26 cellular contexts compared by ENCODE assay signal in genomic region chr1:973459-974292, GRCh38. TPM values are rescaled to one million over a fixed set of nuclear protein-coding genes. Genes with fewer than 3 reads are reported as not detected.
"Had no signal": no experiment of that assay in that cellular context is flagged by ENCODE, and none has a peak within 500 bp of the region (broad histone marks: within the 10 kb centered on the region; RNA-seq: fewer than 3 reads in every experiment).

No MANE protein-coding gene starts in this region.

- DNase-seq: activated CD4-positive, alpha-beta T cell treated with anti-CD3 and anti-CD28 coated beads for 4 hours; activated CD4-positive, alpha-beta T cell treated with anti-CD3 and anti-CD28 coated beads, Interleukin-2, amount 50 U/mL, for 4 hours; activated effector memory CD4-positive, alpha-beta T cell treated with Interleukin-2 at 50 U/mL for 16 hours; activated naive CD4-positive, alpha-beta T cell treated with Interleukin-2 at 50 U/mL for 16 hours; activated T-cell treated with anti-CD3 and anti-CD28 coated beads for 4 hours; activated T-cell treated with anti-CD3 and anti-CD28 coated beads, Interleukin-2, amount 50 U/mL, for 72 hours; anterior cingulate cortex; dermis blood vessel endothelial cell; effector CD4-positive, alpha-beta T cell; foreskin keratinocyte; kidney glomerular epithelial cell; mammary epithelial cell; naive B cell; nephron progenitor cell; stimulated activated CD4-positive, alpha-beta T cell treated with anti-CD3 and anti-CD28 coated beads, Interleukin-2, amount 100 ng/mL, for 48 hours; stimulated activated naive CD8-positive, alpha-beta T cell treated with anti-CD3 and anti-CD28 coated beads, Interleukin-15, Interleukin-2, amounts not matched to agents 100 U/mL and 50 U/mL, for 24 hours; T-helper 9 cell; trophoblast cell had no signal

- H3K9me3 Mint-ChIP-seq: naive B cell had no signal

- H3K27ac Mint-ChIP-seq: activated naive CD8-positive, alpha-beta T cell; activated T-cell treated with anti-CD3 and anti-CD28 coated beads, Interleukin-2, amount 50 U/mL, for 72 hours; mesothelial cell of epicardium; naive B cell; nephron progenitor cell had no signal

- H3K4me3 ChIP-seq: esophagus muscularis mucosa, pancreas, prostate gland, thoracic aorta had no signal

- H3K36me3 ChIP-seq: esophagus muscularis mucosa, pancreas, prostate gland, thoracic aorta had no signal

- ATAC-seq: activated T-cell treated with anti-CD3 and anti-CD28 coated beads, Interleukin-2, amount 50 U/mL, for 72 hours; foreskin keratinocyte; pancreas; stimulated activated naive CD8-positive, alpha-beta T cell treated with anti-CD3 and anti-CD28 coated beads, Interleukin-15, Interleukin-2, amounts not matched to agents 100 U/mL and 50 U/mL, for 24 hours had no signal

- H3K9me3 ChIP-seq: esophagus muscularis mucosa, pancreas, prostate gland, thoracic aorta had no signal

- H3K4me3 Mint-ChIP-seq: activated naive CD8-positive, alpha-beta T cell; activated T-cell treated with anti-CD3 and anti-CD28 coated beads, Interleukin-2, amount 50 U/mL, for 72 hours; mesothelial cell of epicardium; naive B cell; nephron progenitor cell had no signal

- H3K27ac ChIP-seq: esophagus muscularis mucosa, foreskin keratinocyte, pancreas, prostate gland, thoracic aorta had no signal

- H3K4me1 ChIP-seq: foreskin keratinocyte, pancreas had no signal

RNA-seq across cellular contexts. Expression of gene PERM1, which starts 8.2 kb away (rescaled TPM):
- total RNA-seq: activated T-cell treated with anti-CD3 and anti-CD28 coated beads, Interleukin-2, amount 50 U/mL, for 72 hours; bronchial epithelial cell; dermis blood vessel endothelial cell; foreskin keratinocyte; mammary epithelial cell; T-helper 1 cell treated with Interleukin-12 subunit alpha and Interleukin-12 subunit beta and Interleukin-4 antibody, amounts not matched to agents 30 ng/mL and 1 ng/mL, for 36 hours had no signal
- polyA plus RNA-seq: foreskin keratinocyte, mammary epithelial cell had no signal
